Comparison of ENCODE assay signal across 8 cellular contexts in the genomic region with DNA sequence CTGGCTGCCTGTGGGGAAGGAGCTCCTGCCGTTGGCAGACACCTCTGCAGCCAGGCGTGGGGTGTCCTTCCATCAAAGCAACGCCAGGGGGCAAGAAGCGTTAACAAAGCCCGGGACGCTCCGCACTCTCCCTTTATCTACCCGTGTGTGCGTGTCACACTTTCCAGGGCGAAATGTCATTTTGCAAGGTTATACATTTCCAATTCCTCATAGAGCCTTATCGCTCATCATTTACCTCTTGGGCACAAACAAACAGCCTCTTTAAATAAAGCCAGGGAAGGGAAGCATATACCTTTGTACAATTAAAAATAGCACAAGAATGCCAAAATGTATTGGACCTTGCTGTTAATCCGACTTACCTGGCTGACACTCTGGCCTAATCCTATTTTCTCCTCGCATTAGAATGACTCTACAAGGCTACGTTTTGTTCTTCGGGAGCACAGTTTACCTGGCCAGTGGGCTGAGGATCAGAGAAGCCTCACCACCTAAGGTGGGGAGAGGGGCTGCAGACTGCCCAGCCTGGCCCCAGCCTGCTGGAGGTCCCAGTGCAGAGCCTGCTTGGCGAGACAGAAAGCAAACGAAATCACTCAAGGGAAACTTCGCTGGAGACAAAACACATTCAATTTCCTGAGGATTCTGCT.
DNase-seq lines count a peak whose midpoint lies in the region; ATAC-seq and TF ChIP-seq lines count a peak whose summit lies in the region.

No MANE protein-coding gene starts in this region.

- 2% methylated on average over 18 of the region's 18 CpGs for WGBS in sigmoid colon, 2 donors

- intact Hi-C loops in sigmoid colon (cut with DNase I): no loop called here

- ATAC-seq in HG02588 (IDR thresholded peaks at IDR 0.05; ENCODE audit: unreplicated experiment) (peak; percentile 86), T-cell (replicated peaks in 1 of 4) (peak; percentile 78 to 83 (median 80)), GM19328 (IDR thresholded peaks at IDR 0.05; ENCODE audit: unreplicated experiment) (no peak)
- ATAC-seq in activated naive CD8-positive, alpha-beta T cell treated with anti-CD3 and anti-CD28 coated beads, Interleukin-2, amount 50 U/mL, for 24 hours: peak; percentile 93

- H3K36me3 ChIP-seq in right atrium auricular region (no peaks in the 10 kb centered on the region), sigmoid colon (no peaks in the 10 kb centered on the region)

- H3K4me3 ChIP-seq in right atrium auricular region (no peak overlapping the region), sigmoid colon (no peak overlapping the region)

- POLR2A ChIA-PET in T-cell (lab: Charles Lee): no interaction called here

- H3K27me3 ChIP-seq in right atrium auricular region (peaks cover 43 to 63% of the 10 kb centered on the region in 2 donors), sigmoid colon (peaks cover 72 to 100% (median 94%) of the 10 kb centered on the region in 3 donors)

- H3K27me3 Mint-ChIP-seq in T-cell: peaks cover 66 to 88% of the 10 kb centered on the region in 2 donors
- peaks cover 85% of the 10 kb centered on the region for H3K27me3 Mint-ChIP-seq in activated naive CD8-positive, alpha-beta T cell treated with anti-CD3 and anti-CD28 coated beads, Interleukin-2, amount 50 U/mL, for 24 hours

- CTCF ChIA-PET in T-cell (lab: Charles Lee): interaction anchor here (0.6 to 1.2 kb wide), 5 partner anchors 37 to 452 kb away, joined by 3 to 10 read pairs (median 3); no protein-coding TSS in a partner anchor

- TF ChIP-seq POLR2A in sigmoid colon (IDR thresholded peaks at IDR 0.05): no peak

- H3K9me3 ChIP-seq in right atrium auricular region (no peaks in the 10 kb centered on the region), sigmoid colon (no peaks in the 10 kb centered on the region)

- peak overlapping the region in 1 of 2 donors; percentile 53 for H3K27ac Mint-ChIP-seq in T-cell
- no peak overlapping the region for H3K27ac Mint-ChIP-seq in activated naive CD8-positive, alpha-beta T cell treated with anti-CD3 and anti-CD28 coated beads, Interleukin-2, amount 50 U/mL, for 24 hours

- H3K27ac ChIP-seq in right atrium auricular region (no peak overlapping the region), sigmoid colon (no peak overlapping the region)

- peaks cover 30 to 46% (median 30%) of the 10 kb centered on the region in 3 donors for H3K4me1 Mint-ChIP-seq in T-cell
- peaks cover 26% of the 10 kb centered on the region for H3K4me1 Mint-ChIP-seq in activated naive CD8-positive, alpha-beta T cell treated with anti-CD3 and anti-CD28 coated beads, Interleukin-2, amount 50 U/mL, for 24 hours

- no peaks in the 10 kb centered on the region for H3K36me3 Mint-ChIP-seq in T-cell
- no peaks in the 10 kb centered on the region for H3K36me3 Mint-ChIP-seq in activated naive CD8-positive, alpha-beta T cell treated with anti-CD3 and anti-CD28 coated beads, Interleukin-2, amount 50 U/mL, for 24 hours (ENCODE audit: low read depth)

- H3K4me3 Mint-ChIP-seq in T-cell: peak overlapping the region in 2 of 3 donors; percentile 13
- H3K4me3 Mint-ChIP-seq in activated naive CD8-positive, alpha-beta T cell treated with anti-CD3 and anti-CD28 coated beads, Interleukin-2, amount 50 U/mL, for 24 hours: no peak overlapping the region

- DNase-seq in NCI-H1092 treated with DMSO at 0.1 percent for 48 hours (lab: John Stamatoyannopoulos, UW): peak; percentile 84
- DNase-seq in T-cell: peak in 32 of 34 experiments; percentile 6 to 68 (median 51)
- peak; percentile 81 for DNase-seq in activated naive CD8-positive, alpha-beta T cell treated with anti-CD3 and anti-CD28 coated beads, Interleukin-2, amount 50 U/mL, for 24 hours
- DNase-seq in right atrium auricular region (ENCODE audit: low spot score): peak; percentile 63
- DNase-seq in sigmoid colon: peak; percentile 76

- H3K4me1 ChIP-seq in right atrium auricular region: peaks cover 0 to 38% of the 10 kb centered on the region in 2 donors
- H3K4me1 ChIP-seq in sigmoid colon: peaks cover 0 to 41% (median 33%) of the 10 kb centered on the region in 4 donors

- no peak for TF ChIP-seq EP300 in sigmoid colon (IDR thresholded peaks at IDR 0.05)

- no peaks in the 10 kb centered on the region for H3K9me3 Mint-ChIP-seq in T-cell
- H3K9me3 Mint-ChIP-seq in activated naive CD8-positive, alpha-beta T cell treated with anti-CD3 and anti-CD28 coated beads, Interleukin-2, amount 50 U/mL, for 24 hours: no peaks in the 10 kb centered on the region

- peak; percentile 89 for TF ChIP-seq CTCF in GM12872 (IDR thresholded peaks at IDR 0.05; ENCODE audit: insufficient read depth, low read depth, low read length)
- TF ChIP-seq CTCF in right atrium auricular region (IDR thresholded peaks at IDR 0.05): peak; percentile 59 to 80
- peak; percentile 35 to 65 (median 50) for TF ChIP-seq CTCF in sigmoid colon (IDR thresholded peaks at IDR 0.05)
